Comparison of ENCODE assay signal across 22 cellular contexts in the genomic region with DNA sequence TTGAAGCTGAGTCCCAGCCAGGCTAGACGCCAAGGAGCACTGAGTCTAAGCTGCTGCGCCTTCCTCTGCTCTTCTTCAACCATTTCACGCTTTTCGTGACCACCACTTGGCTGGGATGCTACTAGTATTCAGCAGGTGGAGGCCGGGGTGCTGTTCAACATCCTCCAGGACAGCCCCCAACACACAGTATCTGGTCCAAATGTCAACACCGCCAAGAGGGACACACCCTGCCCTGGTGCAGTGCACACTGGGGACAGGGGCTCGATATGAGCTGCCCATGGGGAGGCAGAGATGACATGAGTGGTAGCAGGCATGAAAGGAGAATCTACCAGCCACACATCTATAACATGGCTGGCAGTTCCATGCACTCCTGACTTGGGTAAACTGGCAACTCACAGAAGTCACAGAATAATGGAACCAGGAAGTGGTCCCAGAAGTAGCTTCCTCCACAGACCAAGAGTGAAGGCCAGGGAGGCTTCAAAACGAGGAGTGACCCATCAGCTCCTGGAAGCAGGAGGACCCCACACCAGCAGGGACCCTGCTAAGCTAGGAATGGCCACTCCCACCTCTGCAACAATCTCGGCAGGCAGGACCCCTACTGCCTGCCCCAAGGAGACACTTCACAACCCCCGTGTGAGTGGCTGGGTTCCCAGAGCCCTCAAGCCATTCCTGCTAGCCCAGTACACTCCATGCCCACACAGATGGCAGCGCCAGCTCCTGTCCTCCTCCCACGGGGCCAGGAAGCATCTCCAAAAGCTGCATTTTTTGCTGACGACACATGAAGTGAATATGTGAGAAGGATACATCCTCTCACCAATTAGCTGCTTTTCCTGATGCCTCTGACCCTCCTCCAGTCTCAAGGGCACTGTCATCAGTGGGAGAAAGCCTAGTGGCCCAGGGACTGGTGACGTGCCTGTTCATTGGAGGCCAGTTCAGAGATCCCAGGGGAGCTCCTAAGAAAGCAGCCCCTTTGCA.
A peak's percentile ranks its signal among the peaks of the same experiment; 100 is the strongest.
DNase-seq lines count a peak whose midpoint lies in the region; ATAC-seq and TF ChIP-seq lines count a peak whose summit lies in the region.
"Had no signal": no experiment of that assay in that cellular context is flagged by ENCODE, and none has a peak within 500 bp of the region (broad histone marks: within the 10 kb centered on the region; RNA-seq: fewer than 3 reads in every experiment).

No MANE protein-coding gene starts in this region.

- H2BK5ac ChIP-seq in neuronal stem cell (ENCODE audit: low read length) = no peak overlapping the region

- H3K36me3 ChIP-seq in H7 (replicated peaks; ENCODE audit: control insufficient read depth, insufficient read depth, low read length) = peaks cover 32% of the 10 kb centered on the region
- peaks cover 0 to 95% of the 10 kb centered on the region in 2 donors for H3K36me3 ChIP-seq in adrenal gland (replicated peaks in 1 of 2)
- peaks cover 73 to 99% of the 10 kb centered on the region in 2 donors for H3K36me3 ChIP-seq in neuronal stem cell (replicated peaks in 1 of 2; ENCODE audit: control insufficient read depth in 2 of 2, insufficient read depth in 2 of 2, low read length in 2 of 2)

- intact Hi-C loops in adrenal gland (cut with DNase I) = loop anchor here in 1 of 2 donors (10.0 kb wide), 1 partner anchor 61 kb away; no protein-coding TSS in a partner anchor

- H3K27ac ChIP-seq in adrenal gland (peak overlapping the region in 1 of 5 donors; percentile 39), neuronal stem cell (replicated peaks; ENCODE audit: low read length) (no peak overlapping the region)
- H3K27ac ChIP-seq: body of pancreas, left lung, prostate gland, SK-N-MC, tibial artery had no signal

- no peak overlapping the region for H2AFZ ChIP-seq in neuronal stem cell (ENCODE audit: low read length)

- no peak overlapping the region for H3K9ac ChIP-seq in neuronal stem cell (ENCODE audit: low read depth, low read length, poor library complexity)

- no peak overlapping the region for H3K4ac ChIP-seq in neuronal stem cell (ENCODE audit: low read length)

- peak overlapping the region; percentile 87 for H3K23ac ChIP-seq in neuronal stem cell (ENCODE audit: low read depth, low read length, poor library complexity)

- H3K4me1 ChIP-seq in adrenal gland (replicated peaks in 1 of 2) (peaks cover 0 to 9% of the 10 kb centered on the region in 2 donors), neuronal stem cell (ENCODE audit: control insufficient read depth in 2 of 2, insufficient read depth in 1 of 2, low read depth in 1 of 2, low read length in 2 of 2) (no peaks in the 10 kb centered on the region)
- H3K4me1 ChIP-seq: body of pancreas, left lung, prostate gland, tibial artery had no signal

- no peak for TF ChIP-seq CTCF in adrenal gland (IDR thresholded peaks at IDR 0.05)

- peak overlapping the region; percentile 19 for H2BK120ac ChIP-seq in neuronal stem cell (ENCODE audit: low read depth, low read length)

- no peak for TF ChIP-seq POLR2A in adrenal gland (IDR thresholded peaks at IDR 0.05)

- H3K79me1 ChIP-seq in neuronal stem cell (ENCODE audit: low read depth, low read length) = peaks cover 9% of the 10 kb centered on the region

- H3K27me3 ChIP-seq in H7 (ENCODE audit: control insufficient read depth, insufficient read depth, low read length) (no peaks in the 10 kb centered on the region), adrenal gland (no peaks in the 10 kb centered on the region), neuronal stem cell (ENCODE audit: control insufficient read depth in 3 of 3, insufficient read depth in 3 of 3, low read depth in 1 of 3, low read length in 3 of 3) (no peaks in the 10 kb centered on the region)
- H3K27me3 ChIP-seq: body of pancreas, left lung, tibial artery had no signal

- no peak overlapping the region for H3K18ac ChIP-seq in neuronal stem cell (ENCODE audit: low read length)

- no peak overlapping the region for H2AK5ac ChIP-seq in neuronal stem cell (ENCODE audit: low read depth, low read length)

- H2BK15ac ChIP-seq in neuronal stem cell (ENCODE audit: low read length) = no peak overlapping the region

- no peak overlapping the region for H4K8ac ChIP-seq in neuronal stem cell (ENCODE audit: low read depth, low read length)

- no peak overlapping the region for H3K4me3 ChIP-seq in H7 (ENCODE audit: insufficient read depth, low read depth, low read length)
- no peak overlapping the region for H3K4me3 ChIP-seq in adrenal gland
- H3K4me3 ChIP-seq in neuronal stem cell (ENCODE audit: low read length in 2 of 2) = no peak overlapping the region
- H3K4me3 ChIP-seq: body of pancreas, left lung, prostate gland, SK-N-MC, tibial artery had no signal

- DNase-seq in AG20443 (ENCODE audit: low spot score) = peak; percentile 34
- peak; percentile 26 for DNase-seq in H7
- DNase-seq in adrenal gland = peak in 4 of 7 donors; percentile 6 to 56 (median 25)
- no peak for DNase-seq in neuronal stem cell (ENCODE audit: low spot score)
- no peak for DNase-seq in NCI-H82 treated with DMSO at 0.1 percent for 48 hours (lab: John Stamatoyannopoulos, UW; ENCODE audit: unreplicated experiment)
- no peak for DNase-seq in cortex of kidney (lab: John Stamatoyannopoulos, UW)
- no peak for DNase-seq in NCI-H1694 (lab: John Stamatoyannopoulos, UW)
- DNase-seq: activated CD4-positive, alpha-beta T cell treated with anti-CD3 and anti-CD28 coated beads, Interleukin-2, amount 50 U/mL, for 48 hours; activated T-cell treated with anti-CD3 and anti-CD28 coated beads, Interleukin-2, amount 50 U/mL, for 1 hour; body of pancreas; KBM-7; midbrain; NCI-H2029; small intestine; stimulated activated CD4-positive, alpha-beta T cell treated with anti-CD3 and anti-CD28 coated beads, Interleukin-2, amount 100 ng/mL, for 48 hours; stimulated activated naive CD8-positive, alpha-beta T cell treated with anti-CD3 and anti-CD28 coated beads, Interleukin-15, Interleukin-2, amounts not matched to agents 100 U/mL and 50 U/mL, for 24 hours had no signal

- H3K14ac ChIP-seq in neuronal stem cell (ENCODE audit: low read length) = no peak overlapping the region

- H2BK12ac ChIP-seq in neuronal stem cell (ENCODE audit: low read length) = no peak overlapping the region

- no peak overlapping the region for H4K91ac ChIP-seq in neuronal stem cell (ENCODE audit: low read depth, low read length, poor library complexity)

- ATAC-seq in GM21423 (IDR thresholded peaks at IDR 0.05; ENCODE audit: unreplicated experiment) = no peak
- ATAC-seq: body of pancreas; left lung; stimulated activated naive CD8-positive, alpha-beta T cell treated with anti-CD3 and anti-CD28 coated beads, Interleukin-15, Interleukin-2, amounts not matched to agents 100 U/mL and 50 U/mL, for 24 hours; WTC11 had no signal

- no peaks in the 10 kb centered on the region for H3K9me3 ChIP-seq in adrenal gland (replicated peaks in 1 of 3)
- H3K9me3 ChIP-seq in neuronal stem cell (replicated peaks in 1 of 2; ENCODE audit: control insufficient read depth in 2 of 2, insufficient read depth in 1 of 2, low read depth in 1 of 2, low read length in 2 of 2) = peaks cover 0 to 2% of the 10 kb centered on the region in 2 donors
- H3K9me3 ChIP-seq: body of pancreas, left lung, prostate gland, tibial artery had no signal

- WGBS in adrenal gland, 4 donors = 72 to 98% (median 75%) methylated on average over 8 to 14 of the region's 14 CpGs
- no CpG with 5 or more reads among the region's 14 CpGs for WGBS in neuronal stem cell (ENCODE audit: extremely low coverage in 2 of 2, insufficient read length in 2 of 2, insufficient replicate concordance in 1 of 2), 2 donors

- H3K4me2 ChIP-seq in neuronal stem cell (ENCODE audit: insufficient read depth, low read length, poor library complexity, severe bottlenecking) = no peak overlapping the region

Comparison
In these comparisons a context has a peak if more than half of its experiments do, and no peak if none do; other contexts are left out.
1. DNase-seq: peak in AG20443 (single experiment), H7 (single experiment) and adrenal gland (4 of 7); none in neuronal stem cell (single experiment), NCI-H82 treated with DMSO at 0.1 percent for 48 hours (single experiment), cortex of kidney (single experiment) and NCI-H1694 (single experiment).